Comparison of ENCODE assay signal across 17 cellular contexts in genomic region chr9:38276751-38277439, GRCh38.
"Had no signal": no experiment of that assay in that cellular context is flagged by ENCODE, and none has a peak within 500 bp of the region (broad histone marks: within the 10 kb centered on the region; RNA-seq: fewer than 3 reads in every experiment).

No MANE protein-coding gene starts in this region.

- H3K27ac ChIP-seq: gastroesophageal sphincter, heart left ventricle, left lung, psoas muscle, suprapubic skin, transverse colon had no signal

- ATAC-seq: gastroesophageal sphincter; heart left ventricle; left lung; psoas muscle; stimulated activated naive CD8-positive, alpha-beta T cell treated with anti-CD3 and anti-CD28 coated beads, Interleukin-15, Interleukin-2, amounts not matched to agents 100 U/mL and 50 U/mL, for 24 hours had no signal

- DNase-seq: activated B cell treated with CpG ODN at 0.5 μM for 24 hours; activated CD4-positive, alpha-beta memory T cell treated with anti-CD3 and anti-CD28 coated beads, Interleukin-2, amount 10 ng/mL, durations not matched to agents 7 days and 5 days; activated CD4-positive, alpha-beta T cell treated with anti-CD3 and anti-CD28 coated beads for 4 hours; activated effector memory CD4-positive, alpha-beta T cell treated with Interleukin-2 at 50 U/mL for 16 hours; activated naive CD4-positive, alpha-beta T cell treated with anti-CD3 and anti-CD28 coated beads, Interleukin-2, amount 10 ng/mL, durations not matched to agents 7 days and 5 days; activated T-cell treated with anti-CD3 and anti-CD28 coated beads, Interleukin-2, amount 50 U/mL, for 48 hours; aorta; cortex of kidney; heart left ventricle; kidney; left lung; midbrain; psoas muscle; stimulated activated naive CD8-positive, alpha-beta T cell treated with anti-CD3 and anti-CD28 coated beads, Interleukin-15, Interleukin-2, amounts not matched to agents 100 U/mL and 50 U/mL, for 24 hours had no signal

- H3K4me3 ChIP-seq: gastroesophageal sphincter, heart left ventricle, left lung, psoas muscle, suprapubic skin, transverse colon had no signal

- H3K36me3 ChIP-seq: gastroesophageal sphincter, heart left ventricle, left lung, suprapubic skin, transverse colon had no signal

- H3K4me1 ChIP-seq: gastroesophageal sphincter, heart left ventricle, left lung, psoas muscle, suprapubic skin had no signal

- H3K27me3 ChIP-seq: gastroesophageal sphincter, left lung, suprapubic skin, transverse colon had no signal

- H3K9me3 ChIP-seq: gastroesophageal sphincter, left lung, psoas muscle, suprapubic skin, transverse colon had no signal
